Comparison of ENCODE assay signal across 1 cellular context in the genomic region with DNA sequence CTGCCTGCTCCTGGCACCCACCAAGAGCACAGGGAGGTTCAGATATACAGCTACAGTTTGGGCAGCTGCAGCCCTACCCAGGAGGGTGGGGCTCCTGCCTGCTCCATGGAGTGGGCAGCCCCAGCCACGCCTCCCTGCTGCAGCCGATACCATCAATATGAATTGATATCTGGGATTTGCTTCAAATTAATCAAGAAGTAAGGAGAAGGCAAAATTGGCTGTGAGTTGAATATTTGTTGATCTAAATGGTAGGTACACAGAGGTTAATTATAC.
TF ChIP-seq lines count a peak whose summit lies in the region.

No MANE protein-coding gene starts in this region.

TF ChIP-seq in HepG2, 621 proteins besides CTCF, POLR2A, EP300 and RAD21:
- TF ChIP-seq ZFP62 (CRISPR knock-in tag; IDR thresholded peaks at IDR 0.05) (no peak), NR2C2 (CRISPR knock-in tag; IDR thresholded peaks at IDR 0.05; ENCODE audit: borderline replicate concordance) (no peak), RFXANK (CRISPR knock-in tag; IDR thresholded peaks at IDR 0.05) (no peak), MZF1 (CRISPR knock-in tag; IDR thresholded peaks at IDR 0.05; ENCODE audit: borderline replicate concordance) (no peak), ZNF354B (CRISPR knock-in tag; IDR thresholded peaks at IDR 0.05) (no peak), RARA (CRISPR knock-in tag; IDR thresholded peaks at IDR 0.05) (no peak), TBL1XR1 (IDR thresholded peaks at IDR 0.05; ENCODE audit: borderline replicate concordance, low read length, partially characterized antibody) (no peak), SETDB1 (CRISPR knock-in tag; IDR thresholded peaks at IDR 0.05; ENCODE audit: borderline replicate concordance) (no peak)
- TF ChIP-seq, protein P1, sequence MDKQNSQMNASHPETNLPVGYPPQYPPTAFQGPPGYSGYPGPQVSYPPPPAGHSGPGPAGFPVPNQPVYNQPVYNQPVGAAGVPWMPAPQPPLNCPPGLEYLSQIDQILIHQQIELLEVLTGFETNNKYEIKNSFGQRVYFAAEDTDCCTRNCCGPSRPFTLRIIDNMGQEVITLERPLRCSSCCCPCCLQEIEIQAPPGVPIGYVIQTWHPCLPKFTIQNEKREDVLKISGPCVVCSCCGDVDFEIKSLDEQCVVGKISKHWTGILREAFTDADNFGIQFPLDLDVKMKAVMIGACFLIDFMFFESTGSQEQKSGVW (CRISPR knock-in tag; IDR thresholded peaks at IDR 0.05; ENCODE audit: borderline replicate concordance) = no peak
- TF ChIP-seq, protein P2, sequence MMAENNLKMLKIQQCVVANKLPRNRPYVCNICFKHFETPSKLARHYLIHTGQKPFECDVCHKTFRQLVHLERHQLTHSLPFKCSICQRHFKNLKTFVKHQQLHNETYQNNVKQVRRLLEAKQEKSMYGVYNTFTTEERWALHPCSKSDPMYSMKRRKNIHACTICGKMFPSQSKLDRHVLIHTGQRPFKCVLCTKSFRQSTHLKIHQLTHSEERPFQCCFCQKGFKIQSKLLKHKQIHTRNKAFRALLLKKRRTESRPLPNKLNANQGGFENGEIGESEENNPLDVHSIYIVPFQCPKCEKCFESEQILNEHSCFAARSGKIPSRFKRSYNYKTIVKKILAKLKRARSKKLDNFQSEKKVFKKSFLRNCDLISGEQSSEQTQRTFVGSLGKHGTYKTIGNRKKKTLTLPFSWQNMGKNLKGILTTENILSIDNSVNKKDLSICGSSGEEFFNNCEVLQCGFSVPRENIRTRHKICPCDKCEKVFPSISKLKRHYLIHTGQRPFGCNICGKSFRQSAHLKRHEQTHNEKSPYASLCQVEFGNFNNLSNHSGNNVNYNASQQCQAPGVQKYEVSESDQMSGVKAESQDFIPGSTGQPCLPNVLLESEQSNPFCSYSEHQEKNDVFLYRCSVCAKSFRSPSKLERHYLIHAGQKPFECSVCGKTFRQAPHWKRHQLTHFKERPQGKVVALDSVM (CRISPR knock-in tag; IDR thresholded peaks at IDR 0.05) = no peak
